8 cellular contexts compared by ENCODE assay signal in the genomic region with DNA sequence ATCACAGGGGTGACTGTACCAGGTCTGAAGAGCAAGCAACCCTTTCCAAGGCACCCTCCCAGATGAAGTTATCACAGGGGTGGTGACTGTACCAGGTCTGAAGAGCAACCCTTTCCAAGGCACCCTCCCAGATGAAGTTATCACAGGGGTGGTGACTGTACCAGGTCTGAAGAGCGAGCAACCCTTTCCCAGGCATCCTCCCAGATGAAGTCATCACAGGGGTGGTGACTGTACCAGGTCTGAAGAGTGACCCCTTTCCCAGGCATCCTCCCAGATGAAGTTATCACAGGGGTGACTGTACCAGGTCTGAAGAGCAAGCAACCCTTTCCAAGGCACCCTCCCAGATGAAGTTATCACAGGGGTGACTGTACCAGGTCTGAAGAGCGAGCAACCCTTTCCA. TPM values are rescaled to one million over a fixed set of nuclear protein-coding genes. Genes with fewer than 3 reads are reported as not detected.
DNase-seq lines count a peak whose midpoint lies in the region; ATAC-seq, FAIRE-seq and TF ChIP-seq lines count a peak whose summit lies in the region.
"Not testable (repeated sequence)": the region's sequence is repeated elsewhere in the genome, so short reads cannot be mapped to it uniquely, and the experiment has no call there.

No MANE protein-coding gene starts in this region.

- peak; percentile 70 for FAIRE-seq in bronchial epithelial cell (lab: Jason Lieb, UNC)

- H3K27ac Mint-ChIP-seq in activated T-helper 17 cell treated with anti-CD3 and anti-CD28 coated beads, Interleukin-2, amount 50 U/mL, for 72 hours: not testable (repeated sequence)

- H3K27me3 ChIP-seq in PC-3 (ENCODE audit: low read length); bronchial epithelial cell (ENCODE audit: control insufficient read depth, insufficient read depth, low read length); mesenchymal stem cell (ENCODE audit: control insufficient read depth in 1 of 2, insufficient read depth in 1 of 2, low read length in 2 of 2): not testable (repeated sequence)

- not testable (repeated sequence) for H2AFZ ChIP-seq in PC-3 (ENCODE audit: low read length); mesenchymal stem cell (ENCODE audit: low read depth, low read length)

- H3K14ac ChIP-seq in mesenchymal stem cell (ENCODE audit: low read length in 2 of 2): not testable (repeated sequence)

- ATAC-seq in PC-3; activated T-helper 17 cell treated with anti-CD3 and anti-CD28 coated beads, Interleukin-2, amount 50 U/mL, for 72 hours (replicated peaks): not testable (repeated sequence)

- not testable (repeated sequence) for H2BK12ac ChIP-seq in mesenchymal stem cell (ENCODE audit: low read length in 2 of 2)

- CTCF ChIA-PET in PC-3 (lab: Charles Lee): not testable (repeated sequence)

- H2AK5ac ChIP-seq in mesenchymal stem cell (ENCODE audit: low read length, severe bottlenecking): not testable (repeated sequence)

- H3K4ac ChIP-seq in mesenchymal stem cell (ENCODE audit: low read depth in 1 of 2, low read length in 2 of 2): not testable (repeated sequence)

- peaks cover 14% of the 10 kb centered on the region for H3K4me1 Mint-ChIP-seq in activated T-helper 17 cell treated with anti-CD3 and anti-CD28 coated beads, Interleukin-2, amount 50 U/mL, for 72 hours

- H3K79me2 ChIP-seq in PC-3 (ENCODE audit: low read length): not testable (repeated sequence)

- not testable (repeated sequence) for H3K23ac ChIP-seq in mesenchymal stem cell (ENCODE audit: low read length in 2 of 2)

- not testable (repeated sequence) for H3K9me3 ChIP-seq in PC-3 (ENCODE audit: low read length); mesenchymal stem cell (ENCODE audit: control insufficient read depth, low read length)

- peaks cover 12% of the 10 kb centered on the region for H3K4me1 ChIP-seq in PC-3 (ENCODE audit: insufficient read depth, low read length)
- not testable (repeated sequence) for H3K4me1 ChIP-seq in mesenchymal stem cell (ENCODE audit: control insufficient read depth, insufficient read depth, low read depth, low read length)

- not testable (repeated sequence) for H2BK15ac ChIP-seq in mesenchymal stem cell (ENCODE audit: low read depth, poor library complexity, severe bottlenecking)

- H3K4me2 ChIP-seq in PC-3 (ENCODE audit: low read length); mesenchymal stem cell (ENCODE audit: low read length, poor library complexity, severe bottlenecking): not testable (repeated sequence)

- intact Hi-C loops in PC-3 (cut with micrococcal nuclease): loop anchor here (5.0 kb wide), 1 partner anchor 99 kb away; no protein-coding TSS in a partner anchor

- H4K20me1 ChIP-seq in PC-3 (ENCODE audit: low read length): not testable (repeated sequence)

- not testable (repeated sequence) for H3K79me1 ChIP-seq in mesenchymal stem cell (replicated peaks; ENCODE audit: low read length, poor library complexity, severe bottlenecking)

- H3K9me2 ChIP-seq in PC-3 (replicated peaks; ENCODE audit: low read length): not testable (repeated sequence)

- not testable (repeated sequence) for BruUV-seq in PC-3 (replicated peaks; lab: Mats Ljungman, UMichigan)

- not testable (repeated sequence) for H3F3A ChIP-seq in PC-3 (ENCODE audit: low read length, unreplicated experiment)

- not testable (repeated sequence) for H2BK120ac ChIP-seq in mesenchymal stem cell (ENCODE audit: low read depth, low read length)

- H3K4me3 ChIP-seq in PC-3 (ENCODE audit: low read length); bronchial epithelial cell (ENCODE audit: low read depth, low read length); fibroblast of the aortic adventitia (ENCODE audit: low read depth, low read length); mesenchymal stem cell (ENCODE audit: insufficient read depth in 1 of 2, low read depth in 1 of 2, low read length in 2 of 2): not testable (repeated sequence)

- 92% methylated on average over 2 of the region's 2 CpGs for WGBS in mesenchymal stem cell

- not testable (repeated sequence) for TF ChIP-seq CTCF in PC-3 (conservative IDR thresholded peaks at IDR 0.05; ENCODE audit: low read depth, low read length); bronchial epithelial cell (IDR thresholded peaks at IDR 0.05; ENCODE audit: insufficient read depth, low read length, severe bottlenecking); fibroblast of the aortic adventitia (IDR thresholded peaks at IDR 0.05; ENCODE audit: insufficient read depth, low read length)

- not testable (repeated sequence) for H4K91ac ChIP-seq in mesenchymal stem cell (ENCODE audit: low read length)

- H3K27me3 Mint-ChIP-seq in activated T-helper 17 cell treated with anti-CD3 and anti-CD28 coated beads, Interleukin-2, amount 50 U/mL, for 72 hours: not testable (repeated sequence)

- H3K27ac ChIP-seq in PC-3 (ENCODE audit: low read length); mesenchymal stem cell (ENCODE audit: low read length, poor library complexity, severe bottlenecking): not testable (repeated sequence)

- H3K4me3 Mint-ChIP-seq in activated T-helper 17 cell treated with anti-CD3 and anti-CD28 coated beads, Interleukin-2, amount 50 U/mL, for 72 hours: peak overlapping the region; percentile 55

- H2BK5ac ChIP-seq in mesenchymal stem cell (ENCODE audit: low read depth, low read length, poor library complexity, severe bottlenecking): not testable (repeated sequence)

- POLR2A ChIA-PET in PC-3 (lab: Charles Lee; ENCODE audit: unreplicated experiment): not testable (repeated sequence)

- DNase-seq in A172 (ENCODE audit: low spot score) (peak; percentile 41), ELR (ENCODE audit: low read depth) (peak; percentile 89), HK-2 (ENCODE audit: unreplicated experiment) (peak; percentile 11), PC-3 (peak; percentile 39), bronchial epithelial cell (ENCODE audit: low read depth) (peak; percentile 79), fibroblast of the aortic adventitia (ENCODE audit: low read depth) (peak; percentile 43), mesenchymal stem cell (peak; percentile 7)

- H4K8ac ChIP-seq in mesenchymal stem cell (ENCODE audit: low read length): not testable (repeated sequence)

- not testable (repeated sequence) for H3K36me3 ChIP-seq in PC-3 (ENCODE audit: low read depth, low read length); bronchial epithelial cell (ENCODE audit: control insufficient read depth, insufficient read depth, low read length); mesenchymal stem cell (ENCODE audit: control insufficient read depth in 1 of 2, insufficient read depth in 2 of 2, low read depth in 1 of 2, low read length in 2 of 2)

- peaks cover 70% of the 10 kb centered on the region for H3K36me3 Mint-ChIP-seq in activated T-helper 17 cell treated with anti-CD3 and anti-CD28 coated beads, Interleukin-2, amount 50 U/mL, for 72 hours (ENCODE audit: low read depth)

- H3K9ac ChIP-seq in PC-3 (ENCODE audit: low read length); mesenchymal stem cell (ENCODE audit: low read length): not testable (repeated sequence)

- not testable (repeated sequence) for H3K9me3 Mint-ChIP-seq in activated T-helper 17 cell treated with anti-CD3 and anti-CD28 coated beads, Interleukin-2, amount 50 U/mL, for 72 hours

- not testable (repeated sequence) for H3K18ac ChIP-seq in mesenchymal stem cell (ENCODE audit: low read depth in 1 of 2, low read length in 2 of 2)

RNA-seq across cellular contexts. Expression of a gene that starts 41.4 kb away (rescaled TPM):
- 720 and 850 TPM in 2 replicates for total RNA-seq in A172 (2014; rRNA removed; shearing (Covaris generic))
- 766 and 875 TPM in 2 replicates for total RNA-seq in PC-3 (2014; rRNA removed)
- 1,000 to 10,000 TPM; 1,422 to 1,820 TPM for total RNA-seq in activated T-helper 17 cell treated with anti-CD3 and anti-CD28 coated beads, Interleukin-2, amount 50 U/mL, for 72 hours
- total RNA-seq in bronchial epithelial cell: 648 and 676 TPM in 2 replicates
- total RNA-seq in fibroblast of the aortic adventitia (ENCODE audit: low replicate concordance): 212 and 1,042 TPM in 2 replicates
- 2,543 TPM for polyA plus RNA-seq in mesenchymal stem cell (2013, experiment 1 of 2)
- polyA plus RNA-seq in mesenchymal stem cell (2013, experiment 2 of 2): 2,470 TPM

RNA-seq across cellular contexts. Expression of a gene that starts 51.5 kb away (rescaled TPM):
- total RNA-seq in A172 (2014; rRNA removed; shearing (Covaris generic)): 3.5 and 5.7 TPM in 2 replicates
- total RNA-seq in PC-3 (2014; rRNA removed) (3.7 and 7.5 TPM in 2 replicates), bronchial epithelial cell (3.9 and 4.7 TPM in 2 replicates), fibroblast of the aortic adventitia (ENCODE audit: low replicate concordance) (9.2 and 18.1 TPM in 2 replicates)
- 1 to 10 TPM; 3.8 to 4.6 TPM for total RNA-seq in activated T-helper 17 cell treated with anti-CD3 and anti-CD28 coated beads, Interleukin-2, amount 50 U/mL, for 72 hours
- 5.8 TPM for polyA plus RNA-seq in mesenchymal stem cell (2013, experiment 1 of 2)
- polyA plus RNA-seq in mesenchymal stem cell (2013, experiment 2 of 2): 5.2 TPM

Comparison
In these comparisons a context has a peak if more than half of its experiments do, and no peak if none do; other contexts are left out.
1. DNase-seq: peak in every context shown above with its lines; median percentile 89 in ELR; 79 in bronchial epithelial cell; 43 in fibroblast of the aortic adventitia; 41 in A172; 39 in PC-3; 11 in HK-2; 7 in mesenchymal stem cell.